ENCODE assay signal across 35 cellular contexts in the genomic region with DNA sequence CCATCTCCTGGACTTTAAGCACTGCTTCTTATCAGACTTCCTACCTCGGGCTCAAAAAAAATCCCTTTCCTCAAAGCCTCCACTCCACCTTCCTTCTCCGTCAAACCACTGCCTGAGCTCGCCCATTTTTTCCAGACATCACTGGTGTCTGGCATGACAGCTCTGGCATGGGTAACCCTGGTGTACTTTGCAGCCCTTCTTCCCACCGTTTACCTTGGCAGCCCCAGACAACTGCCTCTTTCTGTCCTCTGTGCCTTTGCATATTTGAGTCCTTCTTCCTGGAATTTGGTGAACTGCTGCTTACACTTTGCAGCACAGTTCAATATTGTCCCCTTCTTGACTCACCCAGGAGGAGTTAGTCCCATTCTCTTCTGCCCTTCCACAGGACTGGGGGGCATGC.
"Had no signal": no experiment of that assay in that cellular context is flagged by ENCODE, and none has a peak within 500 bp of the region (broad histone marks: within the 10 kb centered on the region; RNA-seq: fewer than 3 reads in every experiment).

No MANE protein-coding gene starts in this region.

- H3K9me3 ChIP-seq: adrenal gland, body of pancreas, breast epithelium had no signal

- ATAC-seq: activated CD8-positive, alpha-beta T cell treated with anti-CD3 and anti-CD28 coated beads for 36 hours; activated naive CD4-positive, alpha-beta T cell treated with anti-CD3 and anti-CD28 coated beads, Interleukin-2, amount 50 U/mL, for 72 hours; activated T-cell treated with anti-CD3 and anti-CD28 coated beads, Interleukin-2, amount 50 U/mL, for 4 hours; activated T-cell treated with anti-CD3 and anti-CD28 coated beads, Interleukin-2, amount 50 U/mL, for 72 hours; activated T-helper 17 cell treated with anti-CD3 and anti-CD28 coated beads, Interleukin-2, amount 50 U/mL, for 72 hours; body of pancreas had no signal

- H3K36me3 ChIP-seq: adrenal gland, brain microvascular endothelial cell, breast epithelium had no signal

- H3K4me3 ChIP-seq: adrenal gland, body of pancreas, breast epithelium had no signal

- H3K4me1 Mint-ChIP-seq: activated B cell treated with CpG ODN at 0.5 μM for 24 hours; activated CD4-positive, alpha-beta T cell treated with anti-CD3 and anti-CD28 coated beads, Interleukin-2, amount 10 ng/mL, durations not matched to agents 24 days and 14 days; activated naive CD8-positive, alpha-beta T cell treated with anti-CD3 and anti-CD28 coated beads for 36 hours; activated T-helper 17 cell treated with anti-CD3 and anti-CD28 coated beads, Interleukin-2, amount 50 U/mL, for 72 hours had no signal

- H3K27me3 Mint-ChIP-seq: activated CD4-positive, alpha-beta T cell treated with anti-CD3 and anti-CD28 coated beads, Interleukin-2, amount 10 ng/mL, durations not matched to agents 24 days and 14 days had no signal

- H3K27ac ChIP-seq: adrenal gland, body of pancreas, brain microvascular endothelial cell, breast epithelium, VCaP had no signal

- H3K27me3 ChIP-seq: adrenal gland, body of pancreas, brain microvascular endothelial cell, breast epithelium had no signal

- H3K4me3 Mint-ChIP-seq: activated B cell treated with CpG ODN at 0.5 μM for 24 hours; activated CD4-positive, alpha-beta memory T cell treated with anti-CD3 and anti-CD28 coated beads for 36 hours; activated CD4-positive, alpha-beta T cell treated with anti-CD3 and anti-CD28 coated beads, Interleukin-2, amount 10 ng/mL, durations not matched to agents 24 days and 14 days; activated CD8-positive, alpha-beta T cell treated with anti-CD3 and anti-CD28 coated beads for 36 hours; activated naive CD4-positive, alpha-beta T cell treated with anti-CD3 and anti-CD28 coated beads for 36 hours; activated naive CD8-positive, alpha-beta T cell treated with anti-CD3 and anti-CD28 coated beads for 36 hours; activated T-cell treated with anti-CD3 and anti-CD28 coated beads, Interleukin-2, amount 50 U/mL, for 4 hours; activated T-cell treated with anti-CD3 and anti-CD28 coated beads, Interleukin-2, amount 50 U/mL, for 72 hours; activated T-helper 1 cell treated with anti-CD3 and anti-CD28 coated beads, Interleukin-12 subunit alpha, Interleukin-12 subunit beta, Interleukin-2, Interleukin-4 antibody, amounts not matched to agents 30 ng/mL and 10 ng/mL and 1 ng/mL, durations not matched to agents 14 hours and 24 hours and 36 hours; activated T-helper 17 cell treated with anti-CD3 and anti-CD28 coated beads, Interleukin-2, amount 50 U/mL, for 72 hours; T-helper 1 cell treated with Interleukin-12 subunit alpha and Interleukin-12 subunit beta and Interleukin-4 antibody, amounts not matched to agents 30 μg/mL and 1 μg/mL, for 36 hours; T-helper 2 cell treated with Interferon-gamma antibody and Interleukin-4, amounts not matched to agents 5 μg/mL and 100 μg/mL, for 36 hours had no signal

- H3K27ac Mint-ChIP-seq: activated B cell treated with CpG ODN at 0.5 μM for 24 hours; activated CD4-positive, alpha-beta memory T cell treated with anti-CD3 and anti-CD28 coated beads for 36 hours; activated CD4-positive, alpha-beta T cell treated with anti-CD3 and anti-CD28 coated beads, Interleukin-2, amount 10 ng/mL, durations not matched to agents 24 days and 14 days; activated CD8-positive, alpha-beta T cell treated with anti-CD3 and anti-CD28 coated beads for 36 hours; activated naive CD4-positive, alpha-beta T cell treated with anti-CD3 and anti-CD28 coated beads for 36 hours; activated naive CD4-positive, alpha-beta T cell treated with anti-CD3 and anti-CD28 coated beads, Interleukin-2, amount 50 U/mL, for 72 hours; activated naive CD8-positive, alpha-beta T cell treated with anti-CD3 and anti-CD28 coated beads for 36 hours; activated T-cell treated with anti-CD3 and anti-CD28 coated beads, Interleukin-2, amount 50 U/mL, for 72 hours; activated T-helper 1 cell treated with anti-CD3 and anti-CD28 coated beads, Interleukin-12 subunit alpha, Interleukin-12 subunit beta, Interleukin-2, Interleukin-4 antibody, amounts not matched to agents 30 ng/mL and 10 ng/mL and 1 ng/mL, durations not matched to agents 14 hours and 24 hours and 36 hours; activated T-helper 17 cell treated with anti-CD3 and anti-CD28 coated beads, Interleukin-2, amount 50 U/mL, for 72 hours; T-helper 1 cell treated with Interleukin-12 subunit alpha and Interleukin-12 subunit beta and Interleukin-4 antibody, amounts not matched to agents 30 μg/mL and 1 μg/mL, for 36 hours; T-helper 2 cell treated with Interferon-gamma antibody and Interleukin-4, amounts not matched to agents 5 μg/mL and 100 μg/mL, for 36 hours had no signal

- DNase-seq: activated B cell treated with CpG ODN at 0.5 μM for 24 hours; activated CD4-positive, alpha-beta memory T cell treated with anti-CD3 and anti-CD28 coated beads for 36 hours; activated CD4-positive, alpha-beta T cell treated with anti-CD3 and anti-CD28 coated beads for 4 hours; activated CD4-positive, alpha-beta T cell treated with anti-CD3 and anti-CD28 coated beads, Interleukin-2, amount 10 ng/mL, durations not matched to agents 24 days and 14 days; activated CD4-positive, alpha-beta T cell treated with anti-CD3 and anti-CD28 coated beads, Interleukin-2, amount 50 U/mL, for 1 hour; activated CD4-positive, alpha-beta T cell treated with anti-CD3 and anti-CD28 coated beads, Interleukin-2, amount 50 U/mL, for 4 hours; activated CD4-positive, CD25-positive, alpha-beta regulatory T cell treated with anti-CD3 and anti-CD28 coated beads, Interleukin-2, amount 50 U/mL, for 72 hours; activated CD8-positive, alpha-beta memory T cell treated with anti-CD3 and anti-CD28 coated beads, Interleukin-2, amount 50 U/mL, for 4 hours; activated CD8-positive, alpha-beta T cell treated with anti-CD3 and anti-CD28 coated beads for 36 hours; activated effector memory CD4-positive, alpha-beta T cell treated with anti-CD3 and anti-CD28 coated beads, Interleukin-2, amount 50 U/mL, for 16 hours; activated gamma-delta T cell treated with Interleukin-2 at 50 U/mL for 16 hours; activated naive CD4-positive, alpha-beta T cell; activated naive CD4-positive, alpha-beta T cell treated with anti-CD3 and anti-CD28 coated beads for 36 hours; activated naive CD4-positive, alpha-beta T cell treated with anti-CD3 and anti-CD28 coated beads, Interleukin-2, amount 50 U/mL, for 16 hours; activated naive CD8-positive, alpha-beta T cell treated with anti-CD3 and anti-CD28 coated beads for 36 hours; activated T-cell treated with anti-CD3 and anti-CD28 coated beads for 4 hours; activated T-cell treated with anti-CD3 and anti-CD28 coated beads, Interleukin-2, amount 50 U/mL, for 1 hour; activated T-cell treated with anti-CD3 and anti-CD28 coated beads, Interleukin-2, amount 50 U/mL, for 4 hours; activated T-cell treated with anti-CD3 and anti-CD28 coated beads, Interleukin-2, amount 50 U/mL, for 72 hours; adrenal gland; amniotic stem cell; aorta; body of pancreas; brain microvascular endothelial cell; central memory CD4-positive, alpha-beta T cell; T-helper 1 cell; T-helper 2 cell; T-helper 9 cell had no signal

- H3K4me1 ChIP-seq: adrenal gland, body of pancreas, breast epithelium had no signal

- H3K9me3 Mint-ChIP-seq: activated B cell treated with CpG ODN at 0.5 μM for 24 hours; activated CD4-positive, alpha-beta memory T cell treated with anti-CD3 and anti-CD28 coated beads for 36 hours; activated CD4-positive, alpha-beta T cell treated with anti-CD3 and anti-CD28 coated beads, Interleukin-2, amount 10 ng/mL, durations not matched to agents 24 days and 14 days; activated CD8-positive, alpha-beta T cell treated with anti-CD3 and anti-CD28 coated beads for 36 hours; activated naive CD4-positive, alpha-beta T cell treated with anti-CD3 and anti-CD28 coated beads for 36 hours; activated naive CD4-positive, alpha-beta T cell treated with anti-CD3 and anti-CD28 coated beads, Interleukin-2, amount 50 U/mL, for 72 hours; activated naive CD8-positive, alpha-beta T cell treated with anti-CD3 and anti-CD28 coated beads for 36 hours; activated T-cell treated with anti-CD3 and anti-CD28 coated beads, Interleukin-2, amount 50 U/mL, for 4 hours; activated T-cell treated with anti-CD3 and anti-CD28 coated beads, Interleukin-2, amount 50 U/mL, for 72 hours; activated T-helper 1 cell treated with anti-CD3 and anti-CD28 coated beads, Interleukin-12 subunit alpha, Interleukin-12 subunit beta, Interleukin-2, Interleukin-4 antibody, amounts not matched to agents 30 ng/mL and 10 ng/mL and 1 ng/mL, durations not matched to agents 14 hours and 24 hours and 36 hours; activated T-helper 17 cell treated with anti-CD3 and anti-CD28 coated beads, Interleukin-2, amount 50 U/mL, for 72 hours; T-helper 1 cell treated with Interleukin-12 subunit alpha and Interleukin-12 subunit beta and Interleukin-4 antibody, amounts not matched to agents 30 μg/mL and 1 μg/mL, for 36 hours; T-helper 2 cell treated with Interferon-gamma antibody and Interleukin-4, amounts not matched to agents 5 μg/mL and 100 μg/mL, for 36 hours had no signal
